12 cellular contexts compared by ENCODE assay signal in the genomic region with DNA sequence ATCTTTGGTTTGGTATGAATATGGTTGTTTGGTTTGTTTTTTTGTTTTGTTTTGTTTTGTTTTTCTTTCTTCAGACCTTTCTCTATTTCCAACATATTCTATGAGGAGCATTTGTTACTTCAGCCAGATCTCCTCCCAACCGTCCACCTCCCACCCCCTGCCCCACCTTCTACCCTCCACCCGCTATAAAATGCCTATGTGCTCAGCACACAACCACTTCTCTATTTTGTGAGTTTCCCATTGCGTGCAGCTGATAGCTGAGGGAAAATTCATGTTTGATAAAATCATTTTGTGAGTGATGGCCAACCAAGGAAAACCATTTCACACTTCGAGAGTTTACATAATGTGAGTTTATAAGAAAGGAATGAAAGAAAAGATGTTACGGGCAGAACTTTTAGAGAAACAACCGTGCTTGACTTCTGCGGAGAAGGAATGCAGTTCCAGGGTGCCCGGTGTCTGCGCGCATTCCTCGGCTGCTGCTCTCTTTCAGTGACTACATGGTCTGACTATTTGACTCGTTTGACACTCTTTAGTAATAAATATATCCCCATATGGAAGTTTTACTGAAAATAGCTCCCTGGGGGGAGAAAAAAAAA.
DNase-seq lines count a peak whose midpoint lies in the region; ATAC-seq and TF ChIP-seq lines count a peak whose summit lies in the region.
"Had no signal": no experiment of that assay in that cellular context is flagged by ENCODE, and none has a peak within 500 bp of the region (broad histone marks: within the 10 kb centered on the region; RNA-seq: fewer than 3 reads in every experiment).

No MANE protein-coding gene starts in this region.

- 48% methylated on average over 11 of the region's 12 CpGs for WGBS in SK-N-SH (ENCODE audit: low lambda C conversion rate)
- WGBS in psoas muscle, 3 donors = 23 to 37% (median 29%) methylated on average over 12 of the region's 12 CpGs

- peak overlapping the region; percentile 21 to 46; a peak in 3 of 4 replicates for H3K4me3 ChIP-seq in SK-N-SH (ENCODE audit: low read depth in 2 of 2, low read length in 1 of 2)
- H3K4me3 ChIP-seq in foreskin fibroblast (ENCODE audit: low read depth in 1 of 2, low read length in 2 of 2) = no peak overlapping the region
- H3K4me3 ChIP-seq in psoas muscle = peak overlapping the region; percentile 35
- no peak overlapping the region for H3K4me3 ChIP-seq in WERI-Rb-1 (ENCODE audit: low read depth, low read length)

- H3K9me3 ChIP-seq in SK-N-SH = no peaks in the 10 kb centered on the region
- H3K9me3 ChIP-seq in psoas muscle = no peaks in the 10 kb centered on the region
- no peaks in the 10 kb centered on the region for H3K9me3 ChIP-seq in WERI-Rb-1 (ENCODE audit: severe bottlenecking)

- peak in 1 of 2 experiments; percentile 36; a peak in 1 of 4 replicates for TF ChIP-seq EP300 in SK-N-SH (IDR thresholded peaks at IDR 0.05; ENCODE audit: borderline replicate concordance in 1 of 2, low read depth in 1 of 2, low read length in 1 of 2)

- peaks cover 13% of the 10 kb centered on the region for H3F3A ChIP-seq in SK-N-SH (replicated peaks; ENCODE audit: insufficient read depth)

- TF ChIP-seq CTCF in SK-N-SH (IDR thresholded peaks at IDR 0.05) = no peak
- no peak for TF ChIP-seq CTCF in foreskin fibroblast (IDR thresholded peaks at IDR 0.05; ENCODE audit: low read depth, low read length)
- TF ChIP-seq CTCF in psoas muscle (IDR thresholded peaks at IDR 0.05) = no peak
- TF ChIP-seq CTCF in WERI-Rb-1 (IDR thresholded peaks at IDR 0.05; ENCODE audit: low read depth, low read length) = no peak

- DNase-seq in ELF-1 (ENCODE audit: low read depth, low spot score) (peak; percentile 69), SK-N-SH (no peak), foreskin fibroblast (peak; percentile 34 to 52), psoas muscle (no peak), WERI-Rb-1 (no peak), KG1 (lab: John Stamatoyannopoulos, UW) (no peak)
- DNase-seq in stimulated activated CD4-positive, alpha-beta T cell treated with anti-CD3 and anti-CD28 coated beads, Interleukin-2, amount 100 ng/mL, for 24 hours = no peak
- DNase-seq: activated effector memory CD4-positive, alpha-beta T cell treated with anti-CD3 and anti-CD28 coated beads, Interleukin-2, amount 50 U/mL, for 16 hours; CD8-positive, alpha-beta T cell; effector CD4-positive, alpha-beta T cell; NCI-H69 had no signal

- H2AFZ ChIP-seq in SK-N-SH (ENCODE audit: low read depth) = peak overlapping the region; percentile 34; the same call in 1 of the 2 replicates

- H3K79me2 ChIP-seq in SK-N-SH (ENCODE audit: insufficient read depth) = no peaks in the 10 kb centered on the region

- H3K4me2 ChIP-seq in SK-N-SH = peak overlapping the region; percentile 61

- H3K4me1 ChIP-seq in SK-N-SH (ENCODE audit: control insufficient read depth in 1 of 2, insufficient read depth in 2 of 2, low read depth in 1 of 2, low read length in 1 of 2) = peaks cover 0 to 3% of the 10 kb centered on the region in 2 experiments; a peak in 3 of 4 replicates
- peaks cover 8% of the 10 kb centered on the region for H3K4me1 ChIP-seq in psoas muscle

- ATAC-seq in psoas muscle (peak in 1 of 4 donors; percentile 68), GM21360 (IDR thresholded peaks at IDR 0.05; ENCODE audit: unreplicated experiment) (no peak)
- ATAC-seq: CD8-positive, alpha-beta T cell had no signal

- no peak for TF ChIP-seq RAD21 in SK-N-SH (IDR thresholded peaks at IDR 0.05; ENCODE audit: low read length)

- POLR2A ChIA-PET in SK-N-SH (lab: Yijun Ruan, JAX) = no interaction called here

- H3K27ac ChIP-seq in SK-N-SH (ENCODE audit: low read depth in 2 of 2, low read length in 1 of 2) = peak overlapping the region; percentile 73 to 77; a peak in 3 of 4 replicates
- H3K27ac ChIP-seq in psoas muscle = no peak overlapping the region
- no peak overlapping the region for H3K27ac ChIP-seq in WERI-Rb-1

- H3K36me3 ChIP-seq in SK-N-SH (replicated peaks in 1 of 2; ENCODE audit: control insufficient read depth in 1 of 2, insufficient read depth in 2 of 2, low read length in 1 of 2) (no peaks in the 10 kb centered on the region), psoas muscle (ENCODE audit: insufficient read depth in 1 of 2, low read depth in 1 of 2) (no peaks in the 10 kb centered on the region), WERI-Rb-1 (no peaks in the 10 kb centered on the region)

- H3K9me2 ChIP-seq in SK-N-SH = no peaks in the 10 kb centered on the region

- H3K27me3 ChIP-seq in SK-N-SH (ENCODE audit: insufficient read depth) (no peaks in the 10 kb centered on the region), psoas muscle (ENCODE audit: insufficient read depth in 3 of 3, low read length in 2 of 3) (no peaks in the 10 kb centered on the region), WERI-Rb-1 (ENCODE audit: insufficient read depth, low read depth, severe bottlenecking) (no peaks in the 10 kb centered on the region)

- intact Hi-C loops in psoas muscle (cut with DNase I) = no loop called here

- no peaks in the 10 kb centered on the region for H4K20me1 ChIP-seq in SK-N-SH (ENCODE audit: insufficient read depth)

- CTCF ChIA-PET in SK-N-SH (lab: Yijun Ruan, JAX) = interaction anchor here (1.1 to 1.5 kb wide), 2 partner anchors 18 to 145 kb away, joined by 3 read pairs; no protein-coding TSS in a partner anchor

- peak overlapping the region; percentile 33; the same call in 1 of the 2 replicates for H3K9ac ChIP-seq in SK-N-SH

TF ChIP-seq in SK-N-SH, 30 proteins besides CTCF, POLR2A, EP300 and RAD21:
- TF ChIP-seq NFIC (IDR thresholded peaks at IDR 0.05; ENCODE audit: borderline replicate concordance) = no peak
- TF ChIP-seq GATA2 (CRISPR knock-in tag; IDR thresholded peaks at IDR 0.05) = no peak
- peak; percentile 42; the same call in 1 of the 2 replicates for TF ChIP-seq TEAD4 (IDR thresholded peaks at IDR 0.05; ENCODE audit: borderline replicate concordance, insufficient read depth)
- TF ChIP-seq, protein P1, sequence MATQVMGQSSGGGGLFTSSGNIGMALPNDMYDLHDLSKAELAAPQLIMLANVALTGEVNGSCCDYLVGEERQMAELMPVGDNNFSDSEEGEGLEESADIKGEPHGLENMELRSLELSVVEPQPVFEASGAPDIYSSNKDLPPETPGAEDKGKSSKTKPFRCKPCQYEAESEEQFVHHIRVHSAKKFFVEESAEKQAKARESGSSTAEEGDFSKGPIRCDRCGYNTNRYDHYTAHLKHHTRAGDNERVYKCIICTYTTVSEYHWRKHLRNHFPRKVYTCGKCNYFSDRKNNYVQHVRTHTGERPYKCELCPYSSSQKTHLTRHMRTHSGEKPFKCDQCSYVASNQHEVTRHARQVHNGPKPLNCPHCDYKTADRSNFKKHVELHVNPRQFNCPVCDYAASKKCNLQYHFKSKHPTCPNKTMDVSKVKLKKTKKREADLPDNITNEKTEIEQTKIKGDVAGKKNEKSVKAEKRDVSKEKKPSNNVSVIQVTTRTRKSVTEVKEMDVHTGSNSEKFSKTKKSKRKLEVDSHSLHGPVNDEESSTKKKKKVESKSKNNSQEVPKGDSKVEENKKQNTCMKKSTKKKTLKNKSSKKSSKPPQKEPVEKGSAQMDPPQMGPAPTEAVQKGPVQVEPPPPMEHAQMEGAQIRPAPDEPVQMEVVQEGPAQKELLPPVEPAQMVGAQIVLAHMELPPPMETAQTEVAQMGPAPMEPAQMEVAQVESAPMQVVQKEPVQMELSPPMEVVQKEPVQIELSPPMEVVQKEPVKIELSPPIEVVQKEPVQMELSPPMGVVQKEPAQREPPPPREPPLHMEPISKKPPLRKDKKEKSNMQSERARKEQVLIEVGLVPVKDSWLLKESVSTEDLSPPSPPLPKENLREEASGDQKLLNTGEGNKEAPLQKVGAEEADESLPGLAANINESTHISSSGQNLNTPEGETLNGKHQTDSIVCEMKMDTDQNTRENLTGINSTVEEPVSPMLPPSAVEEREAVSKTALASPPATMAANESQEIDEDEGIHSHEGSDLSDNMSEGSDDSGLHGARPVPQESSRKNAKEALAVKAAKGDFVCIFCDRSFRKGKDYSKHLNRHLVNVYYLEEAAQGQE (IDR thresholded peaks at IDR 0.05; ENCODE audit: low read depth, low read length) = no peak
- no peak for TF ChIP-seq YY1 (IDR thresholded peaks at IDR 0.05; ENCODE audit: low read depth)
- TF ChIP-seq, protein P2, sequence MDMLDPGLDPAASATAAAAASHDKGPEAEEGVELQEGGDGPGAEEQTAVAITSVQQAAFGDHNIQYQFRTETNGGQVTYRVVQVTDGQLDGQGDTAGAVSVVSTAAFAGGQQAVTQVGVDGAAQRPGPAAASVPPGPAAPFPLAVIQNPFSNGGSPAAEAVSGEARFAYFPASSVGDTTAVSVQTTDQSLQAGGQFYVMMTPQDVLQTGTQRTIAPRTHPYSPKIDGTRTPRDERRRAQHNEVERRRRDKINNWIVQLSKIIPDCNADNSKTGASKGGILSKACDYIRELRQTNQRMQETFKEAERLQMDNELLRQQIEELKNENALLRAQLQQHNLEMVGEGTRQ (IDR thresholded peaks at IDR 0.05; ENCODE audit: borderline replicate concordance, low read depth, low read length) = no peak
- TF ChIP-seq TCF12 (IDR thresholded peaks at IDR 0.05) = peak; percentile 52
- TF ChIP-seq MXI1 (IDR thresholded peaks at IDR 0.05; ENCODE audit: low read depth, low read length) = no peak
- TF ChIP-seq FOSL2 (IDR thresholded peaks at IDR 0.05; ENCODE audit: borderline replicate concordance, low read depth) = peak; percentile 10; the same call in 1 of the 2 replicates
- TF ChIP-seq RCOR1 (IDR thresholded peaks at IDR 0.05; ENCODE audit: low read length) = no peak
- TF ChIP-seq, protein P3, sequence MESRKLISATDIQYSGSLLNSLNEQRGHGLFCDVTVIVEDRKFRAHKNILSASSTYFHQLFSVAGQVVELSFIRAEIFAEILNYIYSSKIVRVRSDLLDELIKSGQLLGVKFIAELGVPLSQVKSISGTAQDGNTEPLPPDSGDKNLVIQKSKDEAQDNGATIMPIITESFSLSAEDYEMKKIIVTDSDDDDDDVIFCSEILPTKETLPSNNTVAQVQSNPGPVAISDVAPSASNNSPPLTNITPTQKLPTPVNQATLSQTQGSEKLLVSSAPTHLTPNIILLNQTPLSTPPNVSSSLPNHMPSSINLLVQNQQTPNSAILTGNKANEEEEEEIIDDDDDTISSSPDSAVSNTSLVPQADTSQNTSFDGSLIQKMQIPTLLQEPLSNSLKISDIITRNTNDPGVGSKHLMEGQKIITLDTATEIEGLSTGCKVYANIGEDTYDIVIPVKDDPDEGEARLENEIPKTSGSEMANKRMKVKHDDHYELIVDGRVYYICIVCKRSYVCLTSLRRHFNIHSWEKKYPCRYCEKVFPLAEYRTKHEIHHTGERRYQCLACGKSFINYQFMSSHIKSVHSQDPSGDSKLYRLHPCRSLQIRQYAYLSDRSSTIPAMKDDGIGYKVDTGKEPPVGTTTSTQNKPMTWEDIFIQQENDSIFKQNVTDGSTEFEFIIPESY (IDR thresholded peaks at IDR 0.05; ENCODE audit: borderline replicate concordance, low read depth) = no peak

Comparison
In these comparisons a context has a peak if more than half of its experiments do, and no peak if none do; other contexts are left out.
1. DNase-seq: peak in ELF-1 (single experiment) and foreskin fibroblast (2 of 2); none in SK-N-SH (single experiment), psoas muscle (0 of 2), WERI-Rb-1 (single experiment), KG1 (single experiment) and stimulated activated CD4-positive, alpha-beta T cell treated with anti-CD3 and anti-CD28 coated beads, Interleukin-2, amount 100 ng/mL, for 24 hours (0 of 2).
2. H3K27ac ChIP-seq: peak in SK-N-SH (2 of 2); none in psoas muscle (single experiment) and WERI-Rb-1 (single experiment).
3. H3K4me3 ChIP-seq: peak in SK-N-SH (2 of 2) and psoas muscle (single experiment); none in foreskin fibroblast (0 of 2) and WERI-Rb-1 (single experiment).